Comparison of ENCODE assay signal across 21 cellular contexts in the genomic region with DNA sequence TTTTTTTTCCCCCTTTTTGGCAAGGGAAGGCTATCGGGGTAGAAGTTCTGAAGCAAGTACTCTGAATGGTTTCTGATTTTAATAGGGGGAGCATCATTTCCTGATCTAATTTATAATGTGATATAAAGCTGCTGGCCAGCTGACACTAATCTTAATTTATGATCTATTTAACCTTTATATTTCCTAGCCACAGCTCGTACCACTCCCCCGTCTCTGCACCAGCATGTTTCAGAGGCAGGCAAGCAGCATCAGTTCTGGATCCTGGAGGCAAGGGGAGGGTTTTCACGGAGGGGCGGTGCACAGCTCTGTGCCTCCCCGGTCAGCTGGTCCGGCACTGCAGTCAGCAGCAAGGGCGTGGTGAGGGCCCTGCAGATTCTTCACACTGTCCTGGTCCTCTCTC. TPM values are rescaled to one million over a fixed set of nuclear protein-coding genes. Genes with fewer than 3 reads are reported as not detected.
DNase-seq lines count a peak whose midpoint lies in the region; ATAC-seq and TF ChIP-seq lines count a peak whose summit lies in the region.
"Had no signal": no experiment of that assay in that cellular context is flagged by ENCODE, and none has a peak within 500 bp of the region (broad histone marks: within the 10 kb centered on the region; RNA-seq: fewer than 3 reads in every experiment).

No MANE protein-coding gene starts in this region.

- no peak overlapping the region for H3K27ac ChIP-seq in coronary artery
- H3K27ac ChIP-seq: A549, BLaER1, C4-2B had no signal

- DNase-seq in BE2C: peak; percentile 51
- DNase-seq in coronary artery (ENCODE audit: low spot score): peak; percentile 33
- peak; percentile 77 for DNase-seq in left kidney (ENCODE audit: low read depth, low spot score)
- DNase-seq in stimulated activated naive CD4-positive, alpha-beta T cell (lab: John Stamatoyannopoulos, UW): no peak
- no peak for DNase-seq in left lobe of liver (ENCODE audit: low spot score)
- no peak for DNase-seq in inferior parietal cortex (ENCODE audit: extremely low spot score)
- DNase-seq: 8988T; Caco-2; CD4-positive, CD25-positive, alpha-beta regulatory T cell; CD8-positive, alpha-beta T cell; DMS153; DND-41; GDM1; GOT3; HFFc6 had no signal

- H3K9me3 ChIP-seq in BE2C: no peaks in the 10 kb centered on the region; the same call in 1 of the 2 replicates
- H3K9me3 ChIP-seq: HAP-1 had no signal

- H3K4me3 ChIP-seq in BE2C (ENCODE audit: low read depth, low read length) (no peak overlapping the region), coronary artery (no peak overlapping the region)
- H3K4me3 ChIP-seq: A549, BLaER1, GM12878, HAP-1 had no signal

- peaks cover 4% of the 10 kb centered on the region for H3K4me1 ChIP-seq in BE2C
- H3K4me1 ChIP-seq: A549, HAP-1 had no signal

- TF ChIP-seq CTCF in BE2C (IDR thresholded peaks at IDR 0.05; ENCODE audit: low read depth, low read length): no peak
- TF ChIP-seq CTCF in coronary artery (IDR thresholded peaks at IDR 0.05): no peak

- H3K36me3 ChIP-seq in BE2C: no peaks in the 10 kb centered on the region
- H3K36me3 ChIP-seq: HAP-1 had no signal

- H3K27me3 ChIP-seq in BE2C: no peaks in the 10 kb centered on the region
- H3K27me3 ChIP-seq: BLaER1 had no signal

- ATAC-seq in left lobe of liver (no peak), GM21825 (IDR thresholded peaks at IDR 0.05; ENCODE audit: unreplicated experiment) (no peak)
- ATAC-seq: A549; CD8-positive, alpha-beta T cell; GM12878 had no signal

RNA-seq across cellular contexts. Expression of a gene that starts 30.0 kb away (rescaled TPM):
- 2.7 TPM for polyA plus RNA-seq in BE2C (2012; ENCODE audit: insufficient read depth, insufficient read length, low read depth)
- total RNA-seq in left lobe of liver: 58.5 TPM

Comparison
In these comparisons a context has a peak if more than half of its experiments do, and no peak if none do; other contexts are left out.
1. DNase-seq: peak in BE2C (single experiment), coronary artery (single experiment) and left kidney (single experiment); none in stimulated activated naive CD4-positive, alpha-beta T cell (0 of 6), left lobe of liver (single experiment) and inferior parietal cortex (single experiment).